Comparison of ENCODE assay signal across 9 cellular contexts in genomic region chr7:101668726-101669125, GRCh38. TPM values are rescaled to one million over a fixed set of nuclear protein-coding genes. Genes with fewer than 3 reads are reported as not detected.
"Had no signal": no experiment of that assay in that cellular context is flagged by ENCODE, and none has a peak within 500 bp of the region (broad histone marks: within the 10 kb centered on the region; RNA-seq: fewer than 3 reads in every experiment).

No MANE protein-coding gene starts in this region.

- FAIRE-seq: H54, HTR-8/SVneo had no signal

- H2AFZ ChIP-seq: GM23338 had no signal

- ATAC-seq: GM23338 had no signal

- DNase-seq: H9, HCEC 1CT, IMR-90 had no signal

- H3K4me2 ChIP-seq: GM23338, KMS-11 had no signal

- H3K27ac ChIP-seq: KMS-11 had no signal

- H3K4me3 ChIP-seq: GM23338 had no signal

- H3K9ac ChIP-seq: KMS-11 had no signal

RNA-seq across cellular contexts. Expression of gene MYL10, which starts 39.6 kb away (rescaled TPM):
- total RNA-seq: GM23338, H1, HT-29, IMR-90 had no signal
- polyA plus RNA-seq: IMR-90 had no signal
